Comparison of ENCODE assay signal across 8 cellular contexts in genomic region chr14:104977681-104978647, GRCh38. TPM values are rescaled to one million over a fixed set of nuclear protein-coding genes. Genes with fewer than 3 reads are reported as not detected.
DNase-seq lines count a peak whose midpoint lies in the region; ATAC-seq lines count a peak whose summit lies in the region.

AHNAK2 (minus strand) TSS chr14:104978374; CDS start chr14:104978237, 137 bp downstream.

- no peak for ATAC-seq in HG03442 (IDR thresholded peaks at IDR 0.05; ENCODE audit: unreplicated experiment)

- peak within 1 kb of the TSS in 12 of 21 experiments; percentile 9 to 78 (median 56) for H3K27ac ChIP-seq in skin epidermis

- H3K27ac Mint-ChIP-seq in immature natural killer cell: peak within 1 kb of the TSS in 1 of 6 donors; percentile 20

- peaks cover 10 to 12% of the 10 kb centered on the region in 2 donors for H3K4me1 Mint-ChIP-seq in immature natural killer cell

- peaks cover 5 to 8% (median 7%) of the 10 kb centered on the region in 3 donors for H3K27me3 Mint-ChIP-seq in immature natural killer cell (ENCODE audit: low read depth in 3 of 3)

- peaks cover 0 to 2% (median 0%) of the 10 kb centered on the region in 6 donors for H3K9me3 Mint-ChIP-seq in immature natural killer cell

- H3K4me3 Mint-ChIP-seq in immature natural killer cell: peak within 1 kb of the TSS; percentile 62 to 84 (median 77)

- H3K4me3 ChIP-seq in skin epidermis: peak within 1 kb of the TSS; percentile 19 to 58 (median 46)

- peak; percentile 62 for DNase-seq in DMS79 (lab: John Stamatoyannopoulos, UW)
- DNase-seq in NCI-H1092 (lab: John Stamatoyannopoulos, UW): peak; percentile 53
- DNase-seq in T1000 (lab: John Stamatoyannopoulos, UW): peak; percentile 62
- DNase-seq in cerebellar cortex (ENCODE audit: low spot score): peak; percentile 65
- peak; percentile 35 to 44 (median 43) for DNase-seq in immature natural killer cell
- DNase-seq in 8988T: no peak

- H3K36me3 Mint-ChIP-seq in immature natural killer cell: no peaks in the 10 kb centered on the region

RNA-seq across cellular contexts. Expression of gene AHNAK2, which starts in this region (rescaled TPM):
- not detected for polyA plus RNA-seq in immature natural killer cell

Comparison
In these comparisons a context has a peak if more than half of its experiments do, and no peak if none do; other contexts are left out.
1. Peak in DNase-seq in immature natural killer cell; RNA of the gene not detected or under 1 TPM.